ENCODE assay signal across 11 cellular contexts in the genomic region with DNA sequence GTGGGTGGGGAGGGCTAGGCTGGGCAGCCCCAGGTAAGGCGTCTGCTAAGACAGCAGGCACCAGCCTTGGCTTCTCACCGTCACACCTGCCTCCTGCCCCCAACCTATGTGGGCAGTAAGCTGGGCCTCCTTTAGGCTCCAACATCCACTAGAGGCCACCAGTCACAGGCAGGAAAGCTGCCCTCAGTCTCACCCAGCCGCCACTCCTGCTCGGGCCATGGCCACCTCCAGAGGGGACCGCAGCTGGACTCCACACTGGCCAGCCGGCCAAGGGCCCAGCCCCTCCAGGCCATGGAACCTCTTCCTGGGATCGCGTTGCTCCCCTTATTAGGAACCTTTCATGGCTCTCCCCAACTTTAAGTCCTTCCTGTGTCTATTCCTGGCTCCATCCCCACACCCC.
A peak's percentile ranks its signal among the peaks of the same experiment; 100 is the strongest.
DNase-seq lines count a peak whose midpoint lies in the region; ATAC-seq, FAIRE-seq and TF ChIP-seq lines count a peak whose summit lies in the region.
"Had no signal": no experiment of that assay in that cellular context is flagged by ENCODE, and none has a peak within 500 bp of the region (broad histone marks: within the 10 kb centered on the region; RNA-seq: fewer than 3 reads in every experiment).

No MANE protein-coding gene starts in this region.

- no peaks in the 10 kb centered on the region for H3K79me2 ChIP-seq in astrocyte (ENCODE audit: insufficient read depth, low read length)

- H3K36me3 ChIP-seq in astrocyte (ENCODE audit: insufficient read depth, low read length) (no peaks in the 10 kb centered on the region), lower lobe of right lung (no peaks in the 10 kb centered on the region), suprapubic skin (no peaks in the 10 kb centered on the region)
- H3K36me3 ChIP-seq: cardiac muscle cell had no signal

- H3K4me3 Mint-ChIP-seq in astrocyte (ENCODE audit: unreplicated experiment): no peak overlapping the region

- intact Hi-C loops in lower lobe of right lung (cut with DNase I): no loop called here

- TF ChIP-seq POLR2A in suprapubic skin (IDR thresholded peaks at IDR 0.05): no peak

- TF ChIP-seq CTCF in astrocyte (IDR thresholded peaks at IDR 0.05; ENCODE audit: insufficient read depth, low read depth, low read length) (no peak), lower lobe of right lung (IDR thresholded peaks at IDR 0.05) (no peak), suprapubic skin (IDR thresholded peaks at IDR 0.05) (no peak)

- H2AFZ ChIP-seq in astrocyte (ENCODE audit: low read depth, low read length): no peak overlapping the region

- H3K27me3 ChIP-seq in astrocyte (ENCODE audit: insufficient read depth, low read length) (no peaks in the 10 kb centered on the region), lower lobe of right lung (ENCODE audit: low read depth) (no peaks in the 10 kb centered on the region), suprapubic skin (no peaks in the 10 kb centered on the region)
- H3K27me3 ChIP-seq: cardiac muscle cell had no signal

- peaks cover 46% of the 10 kb centered on the region for H4K20me1 ChIP-seq in astrocyte (ENCODE audit: insufficient read depth, low read length)

- H3K4me2 ChIP-seq in astrocyte (ENCODE audit: low read length): no peak overlapping the region

- no peaks in the 10 kb centered on the region for H3K9me3 Mint-ChIP-seq in astrocyte (ENCODE audit: unreplicated experiment)

- no peak for TF ChIP-seq EP300 in suprapubic skin (IDR thresholded peaks at IDR 0.05)

- H3K4me1 ChIP-seq in astrocyte (ENCODE audit: insufficient read depth, low read length) (peaks cover 46% of the 10 kb centered on the region), lower lobe of right lung (peaks cover 73% of the 10 kb centered on the region), suprapubic skin (peaks cover 75% of the 10 kb centered on the region)

- H3K9me3 ChIP-seq in astrocyte (ENCODE audit: insufficient read depth, low read depth, low read length) (no peaks in the 10 kb centered on the region), lower lobe of right lung (no peaks in the 10 kb centered on the region), suprapubic skin (no peaks in the 10 kb centered on the region)

- H3K4me3 ChIP-seq in astrocyte (ENCODE audit: insufficient read depth, low read depth, low read length): no peak overlapping the region
- H3K4me3 ChIP-seq in lower lobe of right lung: no peak overlapping the region
- no peak overlapping the region for H3K4me3 ChIP-seq in suprapubic skin
- H3K4me3 ChIP-seq: cardiac muscle cell had no signal

- peaks cover 15% of the 10 kb centered on the region for H3K36me3 Mint-ChIP-seq in astrocyte (ENCODE audit: low read depth, unreplicated experiment)

- no peaks in the 10 kb centered on the region for H3K27me3 Mint-ChIP-seq in astrocyte (ENCODE audit: low read depth, unreplicated experiment)

- H3K9ac ChIP-seq in astrocyte (ENCODE audit: low read length): no peak overlapping the region

- 65% methylated on average over 4 of the region's 8 CpGs for WGBS in suprapubic skin

- peak overlapping the region; percentile 69 for H3K27ac Mint-ChIP-seq in astrocyte (ENCODE audit: unreplicated experiment)

- DNase-seq in NCI-H82 (lab: John Stamatoyannopoulos, UW): peak; percentile 72
- no peak for DNase-seq in NCI-H82 treated with DMSO at 0.1 percent for 48 hours (lab: John Stamatoyannopoulos, UW; ENCODE audit: unreplicated experiment)
- no peak for DNase-seq in astrocyte (ENCODE audit: low read depth)
- no peak for DNase-seq in lower lobe of right lung
- DNase-seq in suprapubic skin (ENCODE audit: low spot score in 2 of 2): no peak
- DNase-seq in stimulated activated CD4-positive, alpha-beta T cell treated with anti-CD3 and anti-CD28 coated beads, Interleukin-1b, Interleukin-23, amount 100 ng/mL, for 48 hours: no peak
- DNase-seq in ecto neural progenitor cell (ENCODE audit: low spot score): no peak

- FAIRE-seq in astrocyte (lab: Jason Lieb, UNC): no peak
- FAIRE-seq: A204.1 had no signal

- ATAC-seq in lower lobe of right lung (no peak), GM21786 (IDR thresholded peaks at IDR 0.05; ENCODE audit: unreplicated experiment) (no peak)

- H3K27ac ChIP-seq in astrocyte (ENCODE audit: low read depth, low read length) (no peak overlapping the region), lower lobe of right lung (peak overlapping the region; percentile 84), suprapubic skin (peak overlapping the region; percentile 86)
- H3K27ac ChIP-seq: cardiac muscle cell, HL-60 had no signal

- H3K4me1 Mint-ChIP-seq in astrocyte (ENCODE audit: low read depth, unreplicated experiment): peaks cover 60% of the 10 kb centered on the region
